9 cellular contexts compared by ENCODE assay signal in genomic region chr14:24367506-24368214, GRCh38. TPM values are rescaled to one million over a fixed set of nuclear protein-coding genes. Genes with fewer than 3 reads are reported as not detected.
A peak's percentile ranks its signal among the peaks of the same experiment; 100 is the strongest.
DNase-seq lines count a peak whose midpoint lies in the region; ATAC-seq, FAIRE-seq and TF ChIP-seq lines count a peak whose summit lies in the region.
"Had no signal": no experiment of that assay in that cellular context is flagged by ENCODE, and none has a peak within 500 bp of the region (broad histone marks: within the 10 kb centered on the region; RNA-seq: fewer than 3 reads in every experiment).

Gene NFATC4, plus strand, starts transcription at chr14:24368184. Its CDS starts 157 bp downstream, at chr14:24368341.

- no peaks in the 10 kb centered on the region for H3K36me3 Mint-ChIP-seq in stimulated activated memory B cell treated with anti-CD40 and anti-IgM and Interleukin-4, amounts not matched to agents 10 μg/mL and 1 μg/mL and 100 μg/mL, for 72 hours

- DNase-seq in GM12864 (ENCODE audit: low read depth) (no peak), HTR-8/SVneo (ENCODE audit: insufficient read length, low spot score) (peak; percentile 74), Peyer's patch (peak; percentile 47 to 85 (median 64)), kidney tubule cell (ENCODE audit: low spot score) (peak; percentile 70)

- H3K4me1 Mint-ChIP-seq in stimulated activated memory B cell treated with anti-CD40 and anti-IgM and Interleukin-4, amounts not matched to agents 10 μg/mL and 1 μg/mL and 100 μg/mL, for 72 hours: peaks cover 34% of the 10 kb centered on the region

- no peak for FAIRE-seq in HTR-8/SVneo (lab: Jason Lieb, UNC)
- FAIRE-seq: endometrium had no signal

- H3K4me3 ChIP-seq in GM12864 (ENCODE audit: low read depth, low read length) (peak within 1 kb of the TSS; percentile 41), Peyer's patch (peak within 1 kb of the TSS; percentile 38 to 65 (median 56))

- peak within 1 kb of the TSS; percentile 74 for H3K4me3 Mint-ChIP-seq in stimulated activated memory B cell treated with anti-CD40 and anti-IgM and Interleukin-4, amounts not matched to agents 10 μg/mL and 1 μg/mL and 100 μg/mL, for 72 hours

- H3K27ac ChIP-seq in Peyer's patch: peak within 1 kb of the TSS; percentile 73 to 87 (median 80)
- H3K27ac ChIP-seq in cingulate gyrus (ENCODE audit: low read depth, low read length): peak within 1 kb of the TSS; percentile 81

- peak within 1 kb of the TSS; percentile 93 for H3K27ac Mint-ChIP-seq in stimulated activated memory B cell treated with anti-CD40 and anti-IgM and Interleukin-4, amounts not matched to agents 10 μg/mL and 1 μg/mL and 100 μg/mL, for 72 hours

- no peaks in the 10 kb centered on the region for H3K9me3 Mint-ChIP-seq in stimulated activated memory B cell treated with anti-CD40 and anti-IgM and Interleukin-4, amounts not matched to agents 10 μg/mL and 1 μg/mL and 100 μg/mL, for 72 hours

- peaks cover 0 to 33% (median 15%) of the 10 kb centered on the region in 4 donors for H3K4me1 ChIP-seq in Peyer's patch

- no peaks in the 10 kb centered on the region for H3K36me3 ChIP-seq in Peyer's patch

- no peak for ATAC-seq in stimulated activated memory B cell treated with anti-CD40 and anti-IgM and Interleukin-4, amounts not matched to agents 10 μg/mL and 1 μg/mL and 100 μg/mL, for 72 hours
- no peak for ATAC-seq in GM19455 (IDR thresholded peaks at IDR 0.05; ENCODE audit: unreplicated experiment)
- no peak for ATAC-seq in HG03469 (IDR thresholded peaks at IDR 0.05; ENCODE audit: unreplicated experiment)

- H3K27me3 ChIP-seq in Peyer's patch: no peaks in the 10 kb centered on the region

- TF ChIP-seq POLR2A in Peyer's patch (IDR thresholded peaks at IDR 0.05): no peak

- no peaks in the 10 kb centered on the region for H3K9me3 ChIP-seq in Peyer's patch

- peaks cover 19% of the 10 kb centered on the region for H3K27me3 Mint-ChIP-seq in stimulated activated memory B cell treated with anti-CD40 and anti-IgM and Interleukin-4, amounts not matched to agents 10 μg/mL and 1 μg/mL and 100 μg/mL, for 72 hours

- TF ChIP-seq CTCF in GM12864 (IDR thresholded peaks at IDR 0.05; ENCODE audit: low read depth, low read length, missing control alignments) (no peak), Peyer's patch (IDR thresholded peaks at IDR 0.05) (peak in 1 of 6 experiments; percentile 0)

RNA-seq across cellular contexts. Expression of gene NFATC4, which starts in this region (rescaled TPM):
- total RNA-seq in Peyer's patch: 10 to 100 TPM in 3 of 4 donors, 1 to 10 TPM in 1; 6.5 to 52.0 (median 21.5) TPM
